In the genomic region with DNA sequence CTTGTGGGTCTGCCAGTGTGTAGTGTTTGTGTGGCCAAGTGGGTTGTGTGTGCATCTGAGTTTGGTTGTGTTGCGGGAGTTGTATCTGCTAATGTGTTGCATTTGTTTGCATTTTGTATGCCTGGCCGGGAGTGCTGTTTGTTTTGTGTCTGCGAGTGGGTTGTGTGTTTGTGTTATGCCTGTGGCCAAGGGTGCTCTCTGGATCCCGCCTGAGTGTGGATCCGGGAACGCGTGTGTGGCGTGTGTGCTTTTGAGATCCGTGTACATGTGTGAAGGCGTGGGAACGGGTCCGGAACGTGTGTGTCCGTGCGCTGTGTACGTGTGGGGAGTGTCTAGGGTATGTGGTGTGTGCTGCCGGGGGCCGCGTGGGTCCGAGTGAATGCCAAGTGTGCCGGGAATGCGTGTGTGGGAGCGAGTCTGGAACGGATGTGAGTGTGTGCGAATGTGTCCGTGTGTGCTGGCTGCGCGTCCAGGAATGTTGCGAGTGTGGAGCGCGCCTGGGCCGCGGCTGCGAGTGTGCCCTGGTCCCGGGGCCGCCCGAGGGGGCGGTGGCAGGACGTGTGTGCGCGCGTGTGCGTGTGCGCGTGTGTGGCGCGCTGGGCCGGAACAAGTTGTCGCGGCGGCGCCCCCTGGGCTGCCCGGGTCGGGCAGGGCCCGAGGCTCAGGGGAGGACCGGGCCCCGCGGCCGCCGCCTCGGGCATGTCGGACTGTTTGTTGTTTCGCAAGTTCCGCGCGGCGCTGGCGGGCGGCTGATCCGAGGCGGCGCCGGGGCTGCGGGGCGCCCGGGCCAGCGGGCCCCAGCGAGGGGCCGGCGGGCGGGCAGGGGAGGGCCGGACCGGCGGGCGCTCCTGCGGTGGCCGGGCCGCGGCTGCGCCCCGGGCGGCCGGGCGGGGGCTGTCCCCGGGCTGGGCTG, we compare ENCODE assay signal across 8 cellular contexts. TPM values are rescaled to one million over a fixed set of nuclear protein-coding genes. Genes with fewer than 3 reads are reported as not detected.
DNase-seq lines count a peak whose midpoint lies in the region; ATAC-seq and TF ChIP-seq lines count a peak whose summit lies in the region.

No MANE protein-coding gene starts in this region.

- TF ChIP-seq CTCF in CD8-positive, alpha-beta T cell (IDR thresholded peaks at IDR 0.05): no peak
- TF ChIP-seq CTCF in ovary (IDR thresholded peaks at IDR 0.05): no peak

- peak overlapping the region; percentile 84 for H3K4me3 Mint-ChIP-seq in CD8-positive, alpha-beta T cell
- H3K4me3 Mint-ChIP-seq in activated naive CD4-positive, alpha-beta T cell treated with anti-CD3 and anti-CD28 coated beads, Interleukin-2, amount 10 ng/mL, durations not matched to agents 7 days and 5 days: peak overlapping the region; percentile 59

- H3K36me3 Mint-ChIP-seq in CD8-positive, alpha-beta T cell: no peaks in the 10 kb centered on the region
- peaks cover 2% of the 10 kb centered on the region for H3K36me3 Mint-ChIP-seq in activated naive CD4-positive, alpha-beta T cell treated with anti-CD3 and anti-CD28 coated beads, Interleukin-2, amount 10 ng/mL, durations not matched to agents 7 days and 5 days

- no peaks in the 10 kb centered on the region for H3K9me3 Mint-ChIP-seq in CD8-positive, alpha-beta T cell
- no peaks in the 10 kb centered on the region for H3K9me3 Mint-ChIP-seq in activated naive CD4-positive, alpha-beta T cell treated with anti-CD3 and anti-CD28 coated beads, Interleukin-2, amount 10 ng/mL, durations not matched to agents 7 days and 5 days

- peaks cover 17% of the 10 kb centered on the region for H3K27me3 ChIP-seq in CD8-positive, alpha-beta T cell (ENCODE audit: insufficient read depth, low read length)
- H3K27me3 ChIP-seq in ovary: no peaks in the 10 kb centered on the region

- H3K27ac ChIP-seq in CD8-positive, alpha-beta T cell (ENCODE audit: low read depth, low read length): no peak overlapping the region
- peak overlapping the region; percentile 55 to 60 for H3K27ac ChIP-seq in ovary

- no peaks in the 10 kb centered on the region for H3K36me3 ChIP-seq in CD8-positive, alpha-beta T cell (ENCODE audit: insufficient read depth, low read length)
- no peaks in the 10 kb centered on the region for H3K36me3 ChIP-seq in ovary

- CTCF ChIA-PET in CD8-positive, alpha-beta T cell (lab: Charles Lee): interaction anchor here (0.6 to 6.7 kb wide), 3 partner anchors 9 to 1143 kb away, joined by 3 to 47 read pairs (median 3); no protein-coding TSS in a partner anchor
- CTCF ChIA-PET in activated naive CD4-positive, alpha-beta T cell treated with anti-CD3 and anti-CD28 coated beads, Interleukin-2, amount 10 ng/mL, durations not matched to agents 7 days and 5 days (lab: Charles Lee): interaction anchor here (1.0 kb wide), 1 partner anchor 612 kb away, joined by 6 read pairs; no protein-coding TSS in a partner anchor

- TF ChIP-seq POLR2A in ovary (IDR thresholded peaks at IDR 0.05): no peak

- DNase-seq in CD8-positive, alpha-beta T cell: no peak
- peak; percentile 36 for DNase-seq in activated naive CD4-positive, alpha-beta T cell treated with anti-CD3 and anti-CD28 coated beads, Interleukin-2, amount 10 ng/mL, durations not matched to agents 7 days and 5 days
- peak; percentile 78 for DNase-seq in Right ventricle myocardium inferior (ENCODE audit: missing footprints)
- DNase-seq in ovary: peak; percentile 54 to 79 (median 65)
- no peak for DNase-seq in SIG-M5 (lab: John Stamatoyannopoulos, UW)
- DNase-seq in effector CD8-positive, alpha-beta T cell (lab: John Stamatoyannopoulos, UW): no peak

- H3K4me3 ChIP-seq in CD8-positive, alpha-beta T cell (ENCODE audit: low read depth, low read length): peak overlapping the region; percentile 36
- H3K4me3 ChIP-seq in ovary: peak overlapping the region; percentile 58

- intact Hi-C loops in CD8-positive, alpha-beta T cell (cut with DNase I, micrococcal nuclease): loop anchor here (1.0 to 5.0 kb wide), 7 partner anchors 612 to 1692 kb away; no protein-coding TSS in a partner anchor
- intact Hi-C loops in Right ventricle myocardium inferior (cut with DNase I) (loop anchor here (2.0 to 10.0 kb wide), 5 partner anchors 465 to 1144 kb away; no protein-coding TSS in a partner anchor), ovary (cut with DNase I) (loop anchor here (2.0 to 10.0 kb wide), 7 partner anchors 848 to 1548 kb away; no protein-coding TSS in a partner anchor)

- peak; percentile 16 for ATAC-seq in CD8-positive, alpha-beta T cell
- ATAC-seq in Right ventricle myocardium inferior: peak; percentile 53
- no peak for ATAC-seq in GM18858 (IDR thresholded peaks at IDR 0.05; ENCODE audit: unreplicated experiment)

- no peaks in the 10 kb centered on the region for H3K9me3 ChIP-seq in CD8-positive, alpha-beta T cell (ENCODE audit: low read length)
- H3K9me3 ChIP-seq in ovary: no peaks in the 10 kb centered on the region

- peaks cover 46% of the 10 kb centered on the region for H3K27me3 Mint-ChIP-seq in CD8-positive, alpha-beta T cell (ENCODE audit: low read depth)
- peaks cover 80% of the 10 kb centered on the region for H3K27me3 Mint-ChIP-seq in activated naive CD4-positive, alpha-beta T cell treated with anti-CD3 and anti-CD28 coated beads, Interleukin-2, amount 10 ng/mL, durations not matched to agents 7 days and 5 days

- no peak for TF ChIP-seq RAD21 in Ishikawa (IDR thresholded peaks at IDR 0.05; ENCODE audit: low read depth)

- POLR2A ChIA-PET in CD8-positive, alpha-beta T cell (lab: Charles Lee): no interaction called here

- H3K4me1 ChIP-seq in CD8-positive, alpha-beta T cell (ENCODE audit: insufficient read depth, low read length): peaks cover 20% of the 10 kb centered on the region
- H3K4me1 ChIP-seq in ovary (ENCODE audit: insufficient read depth): peaks cover 6% of the 10 kb centered on the region

- H3K4me1 Mint-ChIP-seq in CD8-positive, alpha-beta T cell (ENCODE audit: low read depth): peaks cover 19% of the 10 kb centered on the region
- H3K4me1 Mint-ChIP-seq in activated naive CD4-positive, alpha-beta T cell treated with anti-CD3 and anti-CD28 coated beads, Interleukin-2, amount 10 ng/mL, durations not matched to agents 7 days and 5 days: peaks cover 17% of the 10 kb centered on the region

- TF ChIP-seq EP300 in Ishikawa (IDR thresholded peaks at IDR 0.05; ENCODE audit: borderline replicate concordance): no peak
- TF ChIP-seq EP300 in ovary (IDR thresholded peaks at IDR 0.05): no peak

- no peak overlapping the region for H3K27ac Mint-ChIP-seq in CD8-positive, alpha-beta T cell
- H3K27ac Mint-ChIP-seq in activated naive CD4-positive, alpha-beta T cell treated with anti-CD3 and anti-CD28 coated beads, Interleukin-2, amount 10 ng/mL, durations not matched to agents 7 days and 5 days: no peak overlapping the region

- 0 to 1% (median 0%) methylated on average over 46 to 95 of the region's 95 CpGs for WGBS in ovary, 3 donors

TF ChIP-seq in Ishikawa, 13 proteins besides CTCF, POLR2A, EP300 and RAD21 (continues in another document):
- TF ChIP-seq, protein P1, sequence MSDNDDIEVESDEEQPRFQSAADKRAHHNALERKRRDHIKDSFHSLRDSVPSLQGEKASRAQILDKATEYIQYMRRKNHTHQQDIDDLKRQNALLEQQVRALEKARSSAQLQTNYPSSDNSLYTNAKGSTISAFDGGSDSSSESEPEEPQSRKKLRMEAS (IDR thresholded peaks at IDR 0.05): peak; percentile 10; the same call in 1 of the 2 replicates
- no peak for TF ChIP-seq ZBTB7A (IDR thresholded peaks at IDR 0.05; ENCODE audit: low read depth)
- TF ChIP-seq USF1 (IDR thresholded peaks at IDR 0.05): no peak
- no peak for TF ChIP-seq TCF12 (IDR thresholded peaks at IDR 0.05; ENCODE audit: low read depth)
- TF ChIP-seq FOXM1 (IDR thresholded peaks at IDR 0.05; ENCODE audit: borderline replicate concordance, low read depth): no peak
- no peak for TF ChIP-seq TAF1 (IDR thresholded peaks at IDR 0.05; ENCODE audit: low read depth)
- peak; percentile 45; the same call in 1 of the 2 replicates for TF ChIP-seq TEAD4 (IDR thresholded peaks at IDR 0.05)
- no peak for TF ChIP-seq YY1 (IDR thresholded peaks at IDR 0.05; ENCODE audit: low read depth)
- no peak for TF ChIP-seq CREB1 (IDR thresholded peaks at IDR 0.05; ENCODE audit: low read depth)

RNA-seq across cellular contexts. Expression of gene PTPRU, which starts 0.9 kb away (rescaled TPM):
- under 1 TPM in 1 of 2 experiments, not detected in 1; 0.25 TPM for total RNA-seq in CD8-positive, alpha-beta T cell
- total RNA-seq in Right ventricle myocardium inferior: 23.5 TPM
- 10 to 100 TPM; 19.5 to 45.2 (median 35.2) TPM for total RNA-seq in ovary
- 10 to 100 TPM in 1 of 2 donors, 1 to 10 TPM in 1; 2.9 to 16.2 TPM for polyA plus RNA-seq in ovary

RNA-seq across cellular contexts. Expression of gene MECR, which starts 6.5 kb away (rescaled TPM):
- 1 to 10 TPM; 5.5 to 8.0 TPM for total RNA-seq in CD8-positive, alpha-beta T cell
- total RNA-seq in Right ventricle myocardium inferior (35.4 TPM), ovary (10 to 100 TPM; 11.9 to 33.9 (median 21.6) TPM)
- polyA plus RNA-seq in ovary: 10 to 100 TPM; 16.2 to 16.3 TPM

RNA-seq across cellular contexts. Expression of gene SRSF4, which starts 55.5 kb away (rescaled TPM):
- 10 to 100 TPM; 83.6 to 92.2 TPM for total RNA-seq in CD8-positive, alpha-beta T cell
- total RNA-seq in Right ventricle myocardium inferior: 52.4 TPM
- total RNA-seq in ovary: 100 to 1,000 TPM in 1 of 7 donors, 10 to 100 TPM in 6; 55.2 to 111 (median 88.2) TPM
- 100 to 1,000 TPM in 1 of 2 donors, 10 to 100 TPM in 1; 70.5 to 135 TPM for polyA plus RNA-seq in ovary

Comparison
In these comparisons a context has a peak if more than half of its experiments do, and no peak if none do; other contexts are left out.
1. DNase-seq: peak in activated naive CD4-positive, alpha-beta T cell treated with anti-CD3 and anti-CD28 coated beads, Interleukin-2, amount 10 ng/mL, durations not matched to agents 7 days and 5 days (single experiment), Right ventricle myocardium inferior (single experiment) and ovary (5 of 5); none in CD8-positive, alpha-beta T cell (0 of 7), SIG-M5 (single experiment) and effector CD8-positive, alpha-beta T cell (single experiment).
2. RNA of gene PTPRU, which starts 0.9 kb away (total RNA-seq): 19.5 to 45.2 TPM in ovary and 23.5 TPM in Right ventricle myocardium inferior (single experiment); 0.25 TPM in CD8-positive, alpha-beta T cell; every median in the first group is over 10 times any median in the second.